In the genomic region with DNA sequence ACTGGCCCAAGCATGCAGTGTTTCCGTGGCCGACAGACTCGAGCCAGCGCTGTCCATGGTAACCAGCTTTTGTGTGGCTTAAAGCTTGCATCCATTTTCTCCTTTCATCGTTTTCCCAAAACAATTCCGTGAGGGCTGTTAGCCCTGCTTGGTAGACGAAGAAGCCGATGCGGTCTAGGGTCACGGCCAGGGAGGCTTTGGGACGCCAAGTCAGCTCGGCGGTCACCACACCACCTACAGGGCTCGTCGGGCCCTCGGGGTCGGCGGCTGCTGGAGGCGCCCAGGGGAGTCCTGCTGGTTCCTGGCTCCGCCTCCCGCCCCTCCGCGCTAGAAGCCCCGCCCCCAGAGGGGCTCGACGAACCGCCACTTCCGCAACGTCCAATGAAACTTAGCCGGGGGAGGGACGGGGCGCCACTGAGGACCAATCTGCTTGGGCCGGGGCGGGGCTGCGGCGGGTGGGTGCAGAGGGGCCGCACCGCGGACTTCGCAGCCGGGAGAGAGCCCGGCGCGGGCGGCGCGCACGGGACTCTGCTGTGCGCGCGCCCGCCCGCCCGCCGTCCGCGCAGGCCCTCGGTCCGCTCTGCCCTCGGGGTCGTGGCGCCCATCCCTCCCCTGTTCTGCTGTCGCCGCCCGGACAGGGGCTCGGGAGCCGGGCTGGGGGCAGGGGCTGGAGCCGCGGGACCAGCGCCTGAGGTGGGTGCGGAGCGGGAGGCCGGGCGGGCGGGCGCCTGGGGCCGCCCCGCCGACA, we compare ENCODE assay signal across 8 cellular contexts. TPM values are rescaled to one million over a fixed set of nuclear protein-coding genes. Genes with fewer than 3 reads are reported as not detected.
DNase-seq lines count a peak whose midpoint lies in the region; ATAC-seq and TF ChIP-seq lines count a peak whose summit lies in the region.

A gene with protein sequence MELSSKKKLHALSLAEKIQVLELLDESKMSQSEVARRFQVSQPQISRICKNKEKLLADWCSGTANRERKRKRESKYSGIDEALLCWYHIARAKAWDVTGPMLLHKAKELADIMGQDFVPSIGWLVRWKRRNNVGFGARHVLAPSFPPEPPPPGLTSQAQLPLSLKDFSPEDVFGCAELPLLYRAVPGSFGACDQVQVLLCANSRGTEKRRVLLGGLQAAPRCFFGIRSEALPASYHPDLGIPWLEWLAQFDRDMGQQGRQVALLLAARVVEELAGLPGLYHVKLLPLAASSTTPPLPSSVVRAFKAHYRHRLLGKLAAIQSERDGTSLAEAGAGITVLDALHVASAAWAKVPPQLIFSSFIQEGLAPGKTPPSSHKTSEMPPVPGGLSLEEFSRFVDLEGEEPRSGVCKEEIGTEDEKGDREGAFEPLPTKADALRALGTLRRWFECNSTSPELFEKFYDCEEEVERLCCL (plus strand): TSS at position 487 of the 748 bp plus-strand sequence. CDS start 1,058 bp downstream, outside the sequence.

- intact Hi-C loops in left ventricle myocardium superior (cut with micrococcal nuclease), result no loop called here
- intact Hi-C loops in prostate gland (cut with DNase I), result no loop called here

- H3K4me1 ChIP-seq in prostate gland (replicated peaks), result peaks cover 5% of the 10 kb centered on the region

- no peaks in the 10 kb centered on the region for H3K27me3 Mint-ChIP-seq in T-cell

- in situ Hi-C loops in GM13976 (cut with MboI; ENCODE audit: low sequenced_read_pairs, unreplicated experiment), result loop anchor here (5.0 kb wide), 1 partner anchor 153 kb away; no protein-coding TSS in a partner anchor

- H3K27me3 ChIP-seq in prostate gland (replicated peaks; ENCODE audit: insufficient read depth), result no peaks in the 10 kb centered on the region

- peaks cover 14 to 21% (median 18%) of the 10 kb centered on the region in 3 donors for H3K4me1 Mint-ChIP-seq in T-cell

- TF ChIP-seq CTCF in GM13976 (IDR thresholded peaks at IDR 0.05; ENCODE audit: borderline replicate concordance, control extremely low read depth, extremely low read depth, insufficient read depth, missing control alignments), result peak; percentile 9
- TF ChIP-seq CTCF in prostate gland (IDR thresholded peaks at IDR 0.05), result no peak

- peaks cover 7 to 13% of the 10 kb centered on the region in 2 donors for H3K36me3 ChIP-seq in prostate gland

- CTCF ChIA-PET in T-cell (lab: Charles Lee), result interaction anchor here (0.5 kb wide), 2 partner anchors 148 to 1052 kb away, joined by 4 read pairs; no protein-coding TSS in a partner anchor

- peak within 1 kb of the TSS; percentile 80 to 96 (median 87) for H3K4me3 Mint-ChIP-seq in T-cell

- H3K36me3 Mint-ChIP-seq in T-cell, result peaks cover 9% of the 10 kb centered on the region

- peak within 1 kb of the TSS; percentile 70 to 78 for H3K27ac ChIP-seq in prostate gland

- H3K27ac Mint-ChIP-seq in T-cell, result peak within 1 kb of the TSS; percentile 63 to 84

- POLR2A ChIA-PET in T-cell (lab: Charles Lee), result no interaction called here

- under 1% methylated on average over 35 of the region's 79 CpGs for whole genome bisulfite sequencing in prostate gland

- TF ChIP-seq POLR2A in prostate gland (IDR thresholded peaks at IDR 0.05), result peak; percentile 76

- H3K9me3 ChIP-seq in prostate gland, result no peaks in the 10 kb centered on the region

- ATAC-seq in HG02870 (IDR thresholded peaks at IDR 0.05; ENCODE audit: unreplicated experiment), result peak; percentile 86
- peak; percentile 94 to 98 (median 97) for ATAC-seq in T-cell (replicated peaks in 1 of 4)
- peak; percentile 88 for ATAC-seq in left ventricle myocardium superior

- H3K9me3 Mint-ChIP-seq in T-cell, result no peaks in the 10 kb centered on the region

- peak within 1 kb of the TSS; percentile 72 to 80 for H3K4me3 ChIP-seq in prostate gland

- DNase-seq in GM13976 (ENCODE audit: low spot score) (peak; percentile 100), NCI-H146 treated with DMSO at 0.1 percent for 48 hours (lab: John Stamatoyannopoulos, UW; ENCODE audit: unreplicated experiment) (peak; percentile 95), T-cell (peak; percentile 89 to 99 (median 96)), amniotic stem cell (lab: John Stamatoyannopoulos, UW) (peak; percentile 92), left ventricle myocardium superior (peak; percentile 99), prostate gland (ENCODE audit: low spot score) (peak; percentile 98), ureter (ENCODE audit: low spot score) (peak; percentile 97)

RNA-seq across cellular contexts. Expression of the gene that starts here (rescaled TPM):
- total RNA-seq in T-cell (1 to 10 TPM in 2 of 5 donors, under 1 TPM in 3; 0.48 to 1.3 (median 0.92) TPM), left ventricle myocardium superior (0.97 TPM), prostate gland (1 to 10 TPM in 1 of 2 donors, under 1 TPM in 1; 0.27 to 4.7 TPM), ureter (not detected)

Comparison
In these comparisons a context has a peak if more than half of its experiments do, and no peak if none do; other contexts are left out.
1. Peak in every context shown above with its lines: DNase-seq, ATAC-seq, H3K4me3 ChIP-seq and H3K27ac ChIP-seq.
2. Peak in DNase-seq and ATAC-seq in left ventricle myocardium superior; RNA of the gene not detected or under 1 TPM.
3. Peak in DNase-seq in ureter; RNA of the gene not detected or under 1 TPM.